Comparison of ENCODE assay signal across 21 cellular contexts in genomic region chr10:36759111-36759805, GRCh38.
A peak's percentile ranks its signal among the peaks of the same experiment; 100 is the strongest.
DNase-seq lines count a peak whose midpoint lies in the region; ATAC-seq, FAIRE-seq and TF ChIP-seq lines count a peak whose summit lies in the region.
"Had no signal": no experiment of that assay in that cellular context is flagged by ENCODE, and none has a peak within 500 bp of the region (broad histone marks: within the 10 kb centered on the region; RNA-seq: fewer than 3 reads in every experiment).

No MANE protein-coding gene starts in this region.

- no peaks in the 10 kb centered on the region for H3K36me3 ChIP-seq in PC-3 (ENCODE audit: low read depth, low read length)
- H3K36me3 ChIP-seq: cardiac muscle cell, HAP-1, left lung, right atrium auricular region, uterus had no signal

- BruUV-seq in PC-3 (replicated peaks; lab: Mats Ljungman, UMichigan): TSS peak; percentile 89

- TF ChIP-seq POLR2A in GM12892 (IDR thresholded peaks at IDR 0.05; ENCODE audit: low read depth, low read length): no peak

- no peaks in the 10 kb centered on the region for H3K79me2 ChIP-seq in PC-3 (ENCODE audit: low read length)

- DNase-seq in DMS114 treated with DMSO at 0.1 percent for 48 hours (lab: John Stamatoyannopoulos, UW; ENCODE audit: unreplicated experiment): peak; percentile 99
- peak; percentile 100 for DNase-seq in PC-3
- peak; percentile 92 for DNase-seq in dedifferentiated amniotic fluid mesenchymal stem cell (ENCODE audit: extremely low spot score)
- no peak for DNase-seq in omental fat pad (ENCODE audit: low spot score)
- no peak for DNase-seq in activated effector memory CD4-positive, alpha-beta T cell treated with anti-CD3 and anti-CD28 coated beads, Interleukin-2, amount 50 U/mL, for 16 hours
- DNase-seq in GM12892 (ENCODE audit: insufficient read length): no peak
- DNase-seq: activated CD8-positive, alpha-beta memory T cell treated with anti-CD3 and anti-CD28 coated beads for 24 hours; activated gamma-delta T cell; left lung; MM.1S; natural killer cell; NCI-H2107; stimulated activated CD4-positive, alpha-beta T cell treated with anti-CD3 and anti-CD28 coated beads, Interleukin-4, amount 100 ng/mL, for 4 hours; uterus had no signal

- no peak overlapping the region for H3K9ac ChIP-seq in PC-3 (ENCODE audit: low read length)

- TF ChIP-seq CTCF in PC-3 (conservative IDR thresholded peaks at IDR 0.05; ENCODE audit: low read depth, low read length): no peak
- no peak for TF ChIP-seq CTCF in omental fat pad (IDR thresholded peaks at IDR 0.05)

- peak overlapping the region; percentile 16 for H3K4me2 ChIP-seq in PC-3 (ENCODE audit: low read length)

- no peak overlapping the region for H2AFZ ChIP-seq in PC-3 (ENCODE audit: low read length)

- intact Hi-C loops in PC-3 (cut with micrococcal nuclease): loop anchor here (1.0 kb wide), 3 partner anchors 20 to 33 kb away; no protein-coding TSS in a partner anchor

- H3K9me3 ChIP-seq in PC-3 (ENCODE audit: low read length): no peaks in the 10 kb centered on the region
- H3K9me3 ChIP-seq: HAP-1, left lung, right atrium auricular region, uterus had no signal

- peaks cover 12% of the 10 kb centered on the region for H3F3A ChIP-seq in PC-3 (ENCODE audit: low read length, unreplicated experiment)

- CTCF ChIA-PET in PC-3 (lab: Charles Lee): interaction anchor here (1.0 to 3.0 kb wide), 4 partner anchors 20 to 1633 kb away, joined by 3 to 24 read pairs (median 6); no protein-coding TSS in a partner anchor

- no peaks in the 10 kb centered on the region for H3K27me3 ChIP-seq in PC-3 (ENCODE audit: low read length)
- H3K27me3 ChIP-seq: cardiac muscle cell, left lung, right atrium auricular region, uterus had no signal

- FAIRE-seq in GM12892 (lab: Jason Lieb, UNC): no peak

- no peaks in the 10 kb centered on the region for H3K9me2 ChIP-seq in PC-3 (replicated peaks; ENCODE audit: low read length)

- peak overlapping the region; percentile 55 for H3K27ac ChIP-seq in PC-3 (ENCODE audit: low read length)
- H3K27ac ChIP-seq: cardiac muscle cell, HL-60, left lung, right atrium auricular region, uterus had no signal

- H4K20me1 ChIP-seq in PC-3 (ENCODE audit: low read length): no peaks in the 10 kb centered on the region

- no peak overlapping the region for H3K4me3 ChIP-seq in PC-3 (ENCODE audit: low read length)
- H3K4me3 ChIP-seq: cardiac muscle cell, HAP-1, left lung, right atrium auricular region, uterus had no signal

- POLR2A ChIA-PET in PC-3 (lab: Charles Lee; ENCODE audit: unreplicated experiment): interaction anchor here (0.5 to 1.1 kb wide), 9 partner anchors 13 to 1122 kb away, joined by 3 to 11 read pairs (median 5); no protein-coding TSS in a partner anchor

- H3K4me1 ChIP-seq in PC-3 (ENCODE audit: insufficient read depth, low read length): peaks cover 30% of the 10 kb centered on the region
- H3K4me1 ChIP-seq: HAP-1, left lung, right atrium auricular region, uterus had no signal

- ATAC-seq in PC-3: peak; percentile 97
- ATAC-seq in omental fat pad (ENCODE audit: low FRiP score): peak; percentile 94
- ATAC-seq in HG03196 (IDR thresholded peaks at IDR 0.05; ENCODE audit: unreplicated experiment): no peak
- no peak for ATAC-seq in GM21825 (IDR thresholded peaks at IDR 0.05; ENCODE audit: unreplicated experiment)
- ATAC-seq: left lung; natural killer cell; stimulated activated effector memory CD8-positive, alpha-beta T cell treated with anti-CD3 and anti-CD28 coated beads, Interleukin-12 subunit alpha, Interleukin-12 subunit beta, amount 100 ng/mL, for 72 hours had no signal

Comparison
In these comparisons a context has a peak if more than half of its experiments do, and no peak if none do; other contexts are left out.
1. DNase-seq: peak in DMS114 treated with DMSO at 0.1 percent for 48 hours (single experiment), PC-3 (single experiment) and dedifferentiated amniotic fluid mesenchymal stem cell (single experiment); none in omental fat pad (single experiment), activated effector memory CD4-positive, alpha-beta T cell treated with anti-CD3 and anti-CD28 coated beads, Interleukin-2, amount 50 U/mL, for 16 hours (single experiment) and GM12892 (single experiment).
2. ATAC-seq: peak in PC-3 (single experiment) and omental fat pad (single experiment); none in HG03196 (single experiment) and GM21825 (single experiment).